Comparison of ENCODE assay signal across 24 cellular contexts in the genomic region with DNA sequence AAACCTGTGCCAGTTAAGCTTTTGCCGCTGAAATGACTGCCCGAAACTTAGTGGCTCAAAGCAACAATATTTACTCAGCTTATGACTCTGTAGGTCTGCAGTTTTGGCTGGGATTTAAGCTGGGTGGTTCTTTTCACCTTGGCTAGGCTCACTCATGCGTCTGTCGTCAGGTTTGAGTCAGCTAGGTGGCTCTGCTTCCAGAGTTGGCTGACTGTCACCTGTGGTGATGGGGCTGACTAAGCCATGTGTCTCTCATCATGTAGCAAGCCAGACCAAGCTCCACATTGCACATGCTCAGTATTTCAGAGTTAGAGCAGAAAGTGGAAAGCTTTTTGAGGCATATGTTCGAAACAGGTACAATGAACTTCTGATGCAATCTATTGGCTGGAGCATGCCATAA.
DNase-seq lines count a peak whose midpoint lies in the region; ATAC-seq and TF ChIP-seq lines count a peak whose summit lies in the region.
"Had no signal": no experiment of that assay in that cellular context is flagged by ENCODE, and none has a peak within 500 bp of the region (broad histone marks: within the 10 kb centered on the region; RNA-seq: fewer than 3 reads in every experiment).

No MANE protein-coding gene starts in this region.

- H3K27me3 Mint-ChIP-seq in MCF 10A (ENCODE audit: insufficient read depth, unreplicated experiment): no peaks in the 10 kb centered on the region
- no peaks in the 10 kb centered on the region for H3K27me3 Mint-ChIP-seq in natural killer cell treated with Interleukin-12 subunit alpha and Interleukin-12 subunit beta and Interleukin-15 and Interleukin-18, amount 100 ng/mL, for 72 hours
- H3K27me3 Mint-ChIP-seq: progenitor cell of endocrine pancreas; stimulated activated memory B cell treated with anti-CD40 and anti-IgM and Interleukin-4, amounts not matched to agents 10 μg/mL and 1 μg/mL and 100 μg/mL, for 72 hours had no signal

- peak overlapping the region; percentile 47 for H3K27ac Mint-ChIP-seq in MCF 10A (ENCODE audit: low read depth, unreplicated experiment)
- no peak overlapping the region for H3K27ac Mint-ChIP-seq in natural killer cell treated with Interleukin-12 subunit alpha and Interleukin-12 subunit beta and Interleukin-15 and Interleukin-18, amount 100 ng/mL, for 72 hours
- H3K27ac Mint-ChIP-seq: progenitor cell of endocrine pancreas; stimulated activated memory B cell treated with anti-CD40 and anti-IgM and Interleukin-4, amounts not matched to agents 10 μg/mL and 1 μg/mL and 100 μg/mL, for 72 hours had no signal

- intact Hi-C loops in MCF 10A (cut with micrococcal nuclease): no loop called here
- intact Hi-C loops in breast epithelium (cut with DNase I; ENCODE audit: low total_unique reads): no loop called here

- H3K4me1 Mint-ChIP-seq in MCF 10A (ENCODE audit: insufficient read depth, unreplicated experiment): peaks cover 16% of the 10 kb centered on the region
- no peaks in the 10 kb centered on the region for H3K4me1 Mint-ChIP-seq in natural killer cell treated with Interleukin-12 subunit alpha and Interleukin-12 subunit beta and Interleukin-15 and Interleukin-18, amount 100 ng/mL, for 72 hours (ENCODE audit: low read depth in 2 of 2)
- H3K4me1 Mint-ChIP-seq: stimulated activated memory B cell treated with anti-CD40 and anti-IgM and Interleukin-4, amounts not matched to agents 10 μg/mL and 1 μg/mL and 100 μg/mL, for 72 hours had no signal

- H3K4me1 ChIP-seq in breast epithelium: no peaks in the 10 kb centered on the region
- no peaks in the 10 kb centered on the region for H3K4me1 ChIP-seq in foreskin keratinocyte

- CTCF ChIA-PET in MCF 10A (lab: Yijun Ruan, JAX): interaction anchor here (0.6 to 1.9 kb wide), 4 partner anchors 12 to 215 kb away, joined by 3 to 6 read pairs (median 3); no protein-coding TSS in a partner anchor

- TF ChIP-seq CTCF in MCF 10A (IDR thresholded peaks at IDR 0.05; ENCODE audit: unreplicated experiment) (no peak), breast epithelium (IDR thresholded peaks at IDR 0.05) (no peak), foreskin keratinocyte (conservative IDR thresholded peaks at IDR 0.05) (no peak)

- no TSS peak for BruUV-seq in MCF 10A (replicated peaks; lab: Mats Ljungman, UMichigan)

- H3K9me3 Mint-ChIP-seq in MCF 10A (ENCODE audit: unreplicated experiment): no peaks in the 10 kb centered on the region
- H3K9me3 Mint-ChIP-seq in natural killer cell treated with Interleukin-12 subunit alpha and Interleukin-12 subunit beta and Interleukin-15 and Interleukin-18, amount 100 ng/mL, for 72 hours: no peaks in the 10 kb centered on the region
- H3K9me3 Mint-ChIP-seq: activated T-cell treated with anti-CD3 and anti-CD28 coated beads, Interleukin-2, amount 50 U/mL, for 4 hours; stimulated activated memory B cell treated with anti-CD40 and anti-IgM and Interleukin-4, amounts not matched to agents 10 μg/mL and 1 μg/mL and 100 μg/mL, for 72 hours had no signal

- no peak for TF ChIP-seq POLR2A in breast epithelium (IDR thresholded peaks at IDR 0.05)

- H3K36me3 ChIP-seq in breast epithelium (no peaks in the 10 kb centered on the region), H7 (replicated peaks; ENCODE audit: control insufficient read depth, insufficient read depth, low read length) (no peaks in the 10 kb centered on the region)

- POLR2A ChIA-PET in MCF 10A (lab: Yijun Ruan, JAX): interaction anchor here (0.5 to 2.5 kb wide), 12 partner anchors 20 to 689 kb away, joined by 3 to 14 read pairs (median 4); a partner anchor contains a TSS

- peak; percentile 76 for DNase-seq in MCF 10A (ENCODE audit: unreplicated experiment)
- no peak for DNase-seq in breast epithelium (ENCODE audit: low spot score in 2 of 2)
- DNase-seq in cerebellar nuclear complex (lab: John Stamatoyannopoulos, UW): peak; percentile 50 to 57
- peak; percentile 36 to 45 for DNase-seq in foreskin keratinocyte
- no peak for DNase-seq in natural killer cell treated with Interleukin-12 subunit alpha and Interleukin-12 subunit beta and Interleukin-15 and Interleukin-18, amount 100 ng/mL, for 72 hours (ENCODE audit: low spot score)
- DNase-seq in putamen (ENCODE audit: low spot score): no peak
- no peak for DNase-seq in H7
- no peak for DNase-seq in HK-2 (ENCODE audit: unreplicated experiment)
- DNase-seq: 8988T; activated CD4-positive, alpha-beta T cell treated with anti-CD3 and anti-CD28 coated beads for 4 hours; activated gamma-delta T cell treated with Interleukin-2 at 50 U/mL for 16 hours; activated T-cell treated with anti-CD3 and anti-CD28 coated beads, Interleukin-2, amount 50 U/mL, for 4 hours; foreskin melanocyte; hippocampal formation; mesendoderm; NCI-H1105 treated with DMSO at 0.1 percent for 48 hours; NCI-H1930; NCI-H2227 treated with DMSO at 0.1 percent for 48 hours; stimulated activated CD4-positive, alpha-beta T cell treated with anti-CD3 and anti-CD28 coated beads, Interleukin-4, amount 100 ng/mL, for 4 hours; T-helper 2 cell had no signal

- no peaks in the 10 kb centered on the region for H3K9me3 ChIP-seq in breast epithelium

- H3K4me3 ChIP-seq in breast epithelium (no peak overlapping the region), H7 (ENCODE audit: insufficient read depth, low read depth, low read length) (no peak overlapping the region)
- H3K4me3 ChIP-seq: SK-N-MC had no signal

- peak; percentile 77 for ATAC-seq in foreskin keratinocyte
- no peak for ATAC-seq in natural killer cell treated with Interleukin-12 subunit alpha and Interleukin-12 subunit beta and Interleukin-15 and Interleukin-18, amount 100 ng/mL, for 72 hours
- ATAC-seq: activated T-cell treated with anti-CD3 and anti-CD28 coated beads, Interleukin-2, amount 50 U/mL, for 4 hours; stimulated activated memory B cell treated with anti-CD40 and anti-IgM and Interleukin-4, amounts not matched to agents 10 μg/mL and 1 μg/mL and 100 μg/mL, for 72 hours had no signal

- H3K27me3 ChIP-seq in breast epithelium (no peaks in the 10 kb centered on the region), foreskin keratinocyte (no peaks in the 10 kb centered on the region), H7 (ENCODE audit: control insufficient read depth, insufficient read depth, low read length) (no peaks in the 10 kb centered on the region)

- no peak overlapping the region for H3K4me3 Mint-ChIP-seq in MCF 10A (ENCODE audit: unreplicated experiment)
- H3K4me3 Mint-ChIP-seq in natural killer cell treated with Interleukin-12 subunit alpha and Interleukin-12 subunit beta and Interleukin-15 and Interleukin-18, amount 100 ng/mL, for 72 hours: no peak overlapping the region
- H3K4me3 Mint-ChIP-seq: activated T-cell treated with anti-CD3 and anti-CD28 coated beads, Interleukin-2, amount 50 U/mL, for 4 hours; stimulated activated memory B cell treated with anti-CD40 and anti-IgM and Interleukin-4, amounts not matched to agents 10 μg/mL and 1 μg/mL and 100 μg/mL, for 72 hours had no signal

- no peaks in the 10 kb centered on the region for H3K36me3 Mint-ChIP-seq in MCF 10A (ENCODE audit: insufficient read depth, unreplicated experiment)
- no peaks in the 10 kb centered on the region for H3K36me3 Mint-ChIP-seq in natural killer cell treated with Interleukin-12 subunit alpha and Interleukin-12 subunit beta and Interleukin-15 and Interleukin-18, amount 100 ng/mL, for 72 hours
- H3K36me3 Mint-ChIP-seq: stimulated activated memory B cell treated with anti-CD40 and anti-IgM and Interleukin-4, amounts not matched to agents 10 μg/mL and 1 μg/mL and 100 μg/mL, for 72 hours had no signal

- no peak overlapping the region for H3K27ac ChIP-seq in breast epithelium
- H3K27ac ChIP-seq in foreskin keratinocyte: no peak overlapping the region
- H3K27ac ChIP-seq: SK-N-MC, VCaP had no signal

Comparison
In these comparisons a context has a peak if more than half of its experiments do, and no peak if none do; other contexts are left out.
1. DNase-seq: peak in MCF 10A (single experiment), cerebellar nuclear complex (2 of 2) and foreskin keratinocyte (2 of 2); none in breast epithelium (0 of 2), natural killer cell treated with Interleukin-12 subunit alpha and Interleukin-12 subunit beta and Interleukin-15 and Interleukin-18, amount 100 ng/mL, for 72 hours (single experiment), putamen (single experiment), H7 (single experiment) and HK-2 (single experiment).